Comparison of ENCODE assay signal across 31 cellular contexts in genomic region chr11:94117197-94117574, GRCh38.
"Had no signal": no experiment of that assay in that cellular context is flagged by ENCODE, and none has a peak within 500 bp of the region (broad histone marks: within the 10 kb centered on the region; RNA-seq: fewer than 3 reads in every experiment).

No MANE protein-coding gene starts in this region.

- H3K36me3 ChIP-seq: ascending aorta, cardiac muscle cell, WERI-Rb-1 had no signal

- ATAC-seq: activated CD4-positive, alpha-beta T cell treated with anti-CD3 and anti-CD28 coated beads for 36 hours; activated CD4-positive, CD25-positive, alpha-beta regulatory T cell treated with anti-CD3 and anti-CD28 coated beads, Interleukin-2, amount 50 U/mL, for 24 hours; activated CD8-positive, alpha-beta memory T cell treated with anti-CD3 and anti-CD28 coated beads, Interleukin-2, amount 10 ng/mL, durations not matched to agents 7 days and 5 days; activated CD8-positive, alpha-beta T cell treated with anti-CD3 and anti-CD28 coated beads, Interleukin-2, amount 10 ng/mL, durations not matched to agents 7 days and 5 days; activated naive CD8-positive, alpha-beta T cell treated with anti-CD3 and anti-CD28 coated beads, Interleukin-2, amount 50 U/mL, for 24 hours; WTC11 had no signal

- H3K4me3 ChIP-seq: ascending aorta, cardiac muscle cell had no signal

- H3K27me3 ChIP-seq: ascending aorta, cardiac muscle cell had no signal

- H3K27ac ChIP-seq: cardiac muscle cell, WERI-Rb-1 had no signal

- DNase-seq: activated CD4-positive, alpha-beta memory T cell treated with anti-CD3 and anti-CD28 coated beads, Interleukin-2, amount 10 ng/mL, durations not matched to agents 7 days and 5 days; activated CD4-positive, alpha-beta T cell treated with anti-CD3 and anti-CD28 coated beads for 1 hour; activated CD4-positive, alpha-beta T cell treated with anti-CD3 and anti-CD28 coated beads for 36 hours; activated CD4-positive, alpha-beta T cell treated with anti-CD3 and anti-CD28 coated beads for 48 hours; activated CD4-positive, alpha-beta T cell treated with anti-CD3 and anti-CD28 coated beads, Interleukin-2, amount 10 ng/mL, durations not matched to agents 7 days and 5 days; activated CD4-positive, alpha-beta T cell treated with anti-CD3 and anti-CD28 coated beads, Interleukin-2, amount 50 U/mL, for 48 hours; activated CD4-positive, CD25-positive, alpha-beta regulatory T cell; activated CD8-positive, alpha-beta memory T cell treated with anti-CD3 and anti-CD28 coated beads for 24 hours; activated CD8-positive, alpha-beta memory T cell treated with anti-CD3 and anti-CD28 coated beads, Interleukin-2, amount 10 ng/mL, durations not matched to agents 7 days and 5 days; activated CD8-positive, alpha-beta memory T cell treated with anti-CD3 and anti-CD28 coated beads, Interleukin-2, amount 50 U/mL, for 48 hours; activated CD8-positive, alpha-beta T cell treated with anti-CD3 and anti-CD28 coated beads, Interleukin-2, amount 10 ng/mL, durations not matched to agents 7 days and 5 days; activated effector memory CD4-positive, alpha-beta T cell treated with Interleukin-2 at 50 U/mL for 16 hours; activated gamma-delta T cell; activated naive CD4-positive, alpha-beta T cell treated with anti-CD3 and anti-CD28 coated beads, Interleukin-2, amount 10 ng/mL, durations not matched to agents 7 days and 5 days; activated naive CD4-positive, alpha-beta T cell treated with Interleukin-2 at 50 U/mL for 16 hours; activated naive CD8-positive, alpha-beta T cell treated with anti-CD3 and anti-CD28 coated beads, Interleukin-2, amount 10 ng/mL, durations not matched to agents 7 days and 5 days; activated naive CD8-positive, alpha-beta T cell treated with anti-CD3 and anti-CD28 coated beads, Interleukin-2, amount 50 U/mL, for 24 hours; activated T-cell treated with anti-CD3 and anti-CD28 coated beads, Interleukin-2, amount 50 U/mL, for 24 hours; activated T-cell treated with anti-CD3 and anti-CD28 coated beads, Interleukin-2, amount 50 U/mL, for 48 hours; amygdala; anterior cingulate cortex; caudate nucleus; cerebellar nuclear complex; T-helper 1 cell; T-helper 2 cell; T-helper 9 cell; WERI-Rb-1 had no signal

- H3K9me3 ChIP-seq: ascending aorta had no signal
